In the genomic region with DNA sequence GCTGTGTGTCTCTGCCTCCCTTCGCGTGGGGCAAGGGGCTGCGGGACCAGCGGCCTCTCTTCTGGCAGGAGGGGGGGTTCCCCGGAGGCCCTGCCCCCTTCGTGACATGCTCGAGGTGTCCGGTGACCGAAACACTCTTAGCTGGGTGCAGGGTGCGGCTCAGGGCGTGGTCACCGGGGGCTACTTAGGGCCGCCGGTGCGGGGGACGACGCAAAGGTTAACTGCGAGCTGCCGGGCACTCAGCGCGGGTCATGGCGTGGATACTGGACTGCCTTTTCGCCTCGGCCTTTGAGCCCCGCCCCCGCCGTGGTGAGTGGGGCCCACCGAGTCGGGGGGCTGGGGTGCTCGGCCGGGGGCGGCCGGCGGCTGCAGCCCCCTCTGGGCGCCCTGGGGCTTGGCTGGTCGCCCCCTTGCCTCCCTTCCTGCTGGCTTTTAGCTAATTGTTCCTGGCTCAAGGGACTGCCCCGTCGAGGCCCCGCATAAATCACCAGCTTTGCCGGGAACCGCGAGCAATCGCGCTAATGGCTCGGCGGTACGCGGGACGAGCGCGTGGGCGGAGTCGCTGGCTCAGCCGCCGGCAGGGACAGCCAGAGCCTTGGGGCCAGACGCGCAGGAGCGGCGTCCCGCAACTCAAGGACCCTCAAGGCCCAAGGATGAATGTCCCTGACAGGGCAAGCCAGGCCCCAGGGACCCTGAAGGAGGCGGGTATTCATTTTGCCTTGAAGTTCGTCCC, we compare ENCODE assay signal across 1 cellular context.
TF ChIP-seq lines count a peak whose summit lies in the region.

A gene with protein sequence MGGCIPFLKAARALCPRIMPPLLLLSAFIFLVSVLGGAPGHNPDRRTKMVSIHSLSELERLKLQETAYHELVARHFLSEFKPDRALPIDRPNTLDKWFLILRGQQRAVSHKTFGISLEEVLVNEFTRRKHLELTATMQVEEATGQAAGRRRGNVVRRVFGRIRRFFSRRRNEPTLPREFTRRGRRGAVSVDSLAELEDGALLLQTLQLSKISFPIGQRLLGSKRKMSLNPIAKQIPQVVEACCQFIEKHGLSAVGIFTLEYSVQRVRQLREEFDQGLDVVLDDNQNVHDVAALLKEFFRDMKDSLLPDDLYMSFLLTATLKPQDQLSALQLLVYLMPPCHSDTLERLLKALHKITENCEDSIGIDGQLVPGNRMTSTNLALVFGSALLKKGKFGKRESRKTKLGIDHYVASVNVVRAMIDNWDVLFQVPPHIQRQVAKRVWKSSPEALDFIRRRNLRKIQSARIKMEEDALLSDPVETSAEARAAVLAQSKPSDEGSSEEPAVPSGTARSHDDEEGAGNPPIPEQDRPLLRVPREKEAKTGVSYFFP (plus strand): TSS at position 211 of the 733 bp plus-strand sequence. CDS start 23,320 bp downstream, outside the sequence.

TF ChIP-seq in GM23338, 12 proteins besides CTCF, POLR2A, EP300 and RAD21 (continued from another document):
- TF ChIP-seq, protein P1, sequence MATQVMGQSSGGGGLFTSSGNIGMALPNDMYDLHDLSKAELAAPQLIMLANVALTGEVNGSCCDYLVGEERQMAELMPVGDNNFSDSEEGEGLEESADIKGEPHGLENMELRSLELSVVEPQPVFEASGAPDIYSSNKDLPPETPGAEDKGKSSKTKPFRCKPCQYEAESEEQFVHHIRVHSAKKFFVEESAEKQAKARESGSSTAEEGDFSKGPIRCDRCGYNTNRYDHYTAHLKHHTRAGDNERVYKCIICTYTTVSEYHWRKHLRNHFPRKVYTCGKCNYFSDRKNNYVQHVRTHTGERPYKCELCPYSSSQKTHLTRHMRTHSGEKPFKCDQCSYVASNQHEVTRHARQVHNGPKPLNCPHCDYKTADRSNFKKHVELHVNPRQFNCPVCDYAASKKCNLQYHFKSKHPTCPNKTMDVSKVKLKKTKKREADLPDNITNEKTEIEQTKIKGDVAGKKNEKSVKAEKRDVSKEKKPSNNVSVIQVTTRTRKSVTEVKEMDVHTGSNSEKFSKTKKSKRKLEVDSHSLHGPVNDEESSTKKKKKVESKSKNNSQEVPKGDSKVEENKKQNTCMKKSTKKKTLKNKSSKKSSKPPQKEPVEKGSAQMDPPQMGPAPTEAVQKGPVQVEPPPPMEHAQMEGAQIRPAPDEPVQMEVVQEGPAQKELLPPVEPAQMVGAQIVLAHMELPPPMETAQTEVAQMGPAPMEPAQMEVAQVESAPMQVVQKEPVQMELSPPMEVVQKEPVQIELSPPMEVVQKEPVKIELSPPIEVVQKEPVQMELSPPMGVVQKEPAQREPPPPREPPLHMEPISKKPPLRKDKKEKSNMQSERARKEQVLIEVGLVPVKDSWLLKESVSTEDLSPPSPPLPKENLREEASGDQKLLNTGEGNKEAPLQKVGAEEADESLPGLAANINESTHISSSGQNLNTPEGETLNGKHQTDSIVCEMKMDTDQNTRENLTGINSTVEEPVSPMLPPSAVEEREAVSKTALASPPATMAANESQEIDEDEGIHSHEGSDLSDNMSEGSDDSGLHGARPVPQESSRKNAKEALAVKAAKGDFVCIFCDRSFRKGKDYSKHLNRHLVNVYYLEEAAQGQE (IDR thresholded peaks at IDR 0.05; ENCODE audit: unreplicated experiment), result no peak
- TF ChIP-seq STAT1 (IDR thresholded peaks at IDR 0.05; ENCODE audit: unreplicated experiment) (no peak), JUNB (IDR thresholded peaks at IDR 0.05; ENCODE audit: unreplicated experiment) (no peak), ZNF114 (CRISPR knock-in tag; IDR thresholded peaks at IDR 0.05) (no peak), CREB1 (CRISPR knock-in tag; IDR thresholded peaks at IDR 0.05; ENCODE audit: low read depth) (no peak)
- TF ChIP-seq, protein P2, sequence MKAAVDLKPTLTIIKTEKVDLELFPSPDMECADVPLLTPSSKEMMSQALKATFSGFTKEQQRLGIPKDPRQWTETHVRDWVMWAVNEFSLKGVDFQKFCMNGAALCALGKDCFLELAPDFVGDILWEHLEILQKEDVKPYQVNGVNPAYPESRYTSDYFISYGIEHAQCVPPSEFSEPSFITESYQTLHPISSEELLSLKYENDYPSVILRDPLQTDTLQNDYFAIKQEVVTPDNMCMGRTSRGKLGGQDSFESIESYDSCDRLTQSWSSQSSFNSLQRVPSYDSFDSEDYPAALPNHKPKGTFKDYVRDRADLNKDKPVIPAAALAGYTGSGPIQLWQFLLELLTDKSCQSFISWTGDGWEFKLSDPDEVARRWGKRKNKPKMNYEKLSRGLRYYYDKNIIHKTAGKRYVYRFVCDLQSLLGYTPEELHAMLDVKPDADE (IDR thresholded peaks at IDR 0.05), result no peak
- TF ChIP-seq, protein P3, sequence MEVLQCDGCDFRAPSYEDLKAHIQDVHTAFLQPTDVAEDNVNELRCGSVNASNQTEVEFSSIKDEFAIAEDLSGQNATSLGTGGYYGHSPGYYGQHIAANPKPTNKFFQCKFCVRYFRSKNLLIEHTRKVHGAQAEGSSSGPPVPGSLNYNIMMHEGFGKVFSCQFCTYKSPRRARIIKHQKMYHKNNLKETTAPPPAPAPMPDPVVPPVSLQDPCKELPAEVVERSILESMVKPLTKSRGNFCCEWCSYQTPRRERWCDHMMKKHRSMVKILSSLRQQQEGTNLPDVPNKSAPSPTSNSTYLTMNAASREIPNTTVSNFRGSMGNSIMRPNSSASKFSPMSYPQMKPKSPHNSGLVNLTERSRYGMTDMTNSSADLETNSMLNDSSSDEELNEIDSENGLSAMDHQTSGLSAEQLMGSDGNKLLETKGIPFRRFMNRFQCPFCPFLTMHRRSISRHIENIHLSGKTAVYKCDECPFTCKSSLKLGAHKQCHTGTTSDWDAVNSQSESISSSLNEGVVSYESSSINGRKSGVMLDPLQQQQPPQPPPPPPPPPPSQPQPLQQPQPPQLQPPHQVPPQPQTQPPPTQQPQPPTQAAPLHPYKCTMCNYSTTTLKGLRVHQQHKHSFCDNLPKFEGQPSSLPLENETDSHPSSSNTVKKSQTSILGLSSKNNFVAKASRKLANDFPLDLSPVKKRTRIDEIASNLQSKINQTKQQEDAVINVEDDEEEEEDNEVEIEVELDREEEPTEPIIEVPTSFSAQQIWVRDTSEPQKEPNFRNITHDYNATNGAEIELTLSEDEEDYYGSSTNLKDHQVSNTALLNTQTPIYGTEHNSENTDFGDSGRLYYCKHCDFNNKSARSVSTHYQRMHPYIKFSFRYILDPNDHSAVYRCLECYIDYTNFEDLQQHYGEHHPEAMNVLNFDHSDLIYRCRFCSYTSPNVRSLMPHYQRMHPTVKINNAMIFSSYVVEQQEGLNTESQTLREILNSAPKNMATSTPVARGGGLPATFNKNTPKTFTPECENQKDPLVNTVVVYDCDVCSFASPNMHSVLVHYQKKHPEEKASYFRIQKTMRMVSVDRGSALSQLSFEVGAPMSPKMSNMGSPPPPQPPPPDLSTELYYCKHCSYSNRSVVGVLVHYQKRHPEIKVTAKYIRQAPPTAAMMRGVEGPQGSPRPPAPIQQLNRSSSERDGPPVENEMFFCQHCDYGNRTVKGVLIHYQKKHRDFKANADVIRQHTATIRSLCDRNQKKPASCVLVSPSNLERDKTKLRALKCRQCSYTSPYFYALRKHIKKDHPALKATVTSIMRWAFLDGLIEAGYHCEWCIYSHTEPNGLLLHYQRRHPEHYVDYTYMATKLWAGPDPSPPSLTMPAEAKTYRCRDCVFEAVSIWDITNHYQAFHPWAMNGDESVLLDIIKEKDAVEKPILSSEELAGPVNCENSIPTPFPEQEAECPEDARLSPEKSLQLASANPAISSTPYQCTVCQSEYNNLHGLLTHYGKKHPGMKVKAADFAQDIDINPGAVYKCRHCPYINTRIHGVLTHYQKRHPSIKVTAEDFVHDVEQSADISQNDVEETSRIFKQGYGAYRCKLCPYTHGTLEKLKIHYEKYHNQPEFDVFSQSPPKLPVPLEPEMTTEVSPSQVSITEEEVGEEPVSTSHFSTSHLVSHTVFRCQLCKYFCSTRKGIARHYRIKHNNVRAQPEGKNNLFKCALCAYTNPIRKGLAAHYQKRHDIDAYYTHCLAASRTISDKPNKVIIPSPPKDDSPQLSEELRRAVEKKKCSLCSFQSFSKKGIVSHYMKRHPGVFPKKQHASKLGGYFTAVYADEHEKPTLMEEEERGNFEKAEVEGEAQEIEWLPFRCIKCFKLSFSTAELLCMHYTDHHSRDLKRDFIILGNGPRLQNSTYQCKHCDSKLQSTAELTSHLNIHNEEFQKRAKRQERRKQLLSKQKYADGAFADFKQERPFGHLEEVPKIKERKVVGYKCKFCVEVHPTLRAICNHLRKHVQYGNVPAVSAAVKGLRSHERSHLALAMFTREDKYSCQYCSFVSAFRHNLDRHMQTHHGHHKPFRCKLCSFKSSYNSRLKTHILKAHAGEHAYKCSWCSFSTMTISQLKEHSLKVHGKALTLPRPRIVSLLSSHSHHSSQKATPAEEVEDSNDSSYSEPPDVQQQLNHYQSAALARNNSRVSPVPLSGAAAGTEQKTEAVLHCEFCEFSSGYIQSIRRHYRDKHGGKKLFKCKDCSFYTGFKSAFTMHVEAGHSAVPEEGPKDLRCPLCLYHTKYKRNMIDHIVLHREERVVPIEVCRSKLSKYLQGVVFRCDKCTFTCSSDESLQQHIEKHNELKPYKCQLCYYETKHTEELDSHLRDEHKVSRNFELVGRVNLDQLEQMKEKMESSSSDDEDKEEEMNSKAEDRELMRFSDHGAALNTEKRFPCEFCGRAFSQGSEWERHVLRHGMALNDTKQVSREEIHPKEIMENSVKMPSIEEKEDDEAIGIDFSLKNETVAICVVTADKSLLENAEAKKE (CRISPR knock-in tag; IDR thresholded peaks at IDR 0.05), result no peak
